Comparison of ENCODE assay signal across 8 cellular contexts in genomic region chr6:143449731-143450452, GRCh38. TPM values are rescaled to one million over a fixed set of nuclear protein-coding genes. Genes with fewer than 3 reads are reported as not detected.
A peak's percentile ranks its signal among the peaks of the same experiment; 100 is the strongest.
DNase-seq lines count a peak whose midpoint lies in the region; ATAC-seq, FAIRE-seq and TF ChIP-seq lines count a peak whose summit lies in the region.

No MANE protein-coding gene starts in this region.

- H4K20me1 ChIP-seq in astrocyte (ENCODE audit: insufficient read depth, low read length) = no peaks in the 10 kb centered on the region

- H3K9me3 Mint-ChIP-seq in astrocyte (ENCODE audit: unreplicated experiment) = no peaks in the 10 kb centered on the region

- H3K27ac Mint-ChIP-seq in astrocyte (ENCODE audit: unreplicated experiment) = peak overlapping the region; percentile 88

- H3K27me3 Mint-ChIP-seq in astrocyte (ENCODE audit: low read depth, unreplicated experiment) = no peaks in the 10 kb centered on the region

- no peaks in the 10 kb centered on the region for H3K36me3 Mint-ChIP-seq in astrocyte (ENCODE audit: low read depth, unreplicated experiment)

- H3K27me3 ChIP-seq in A673 (replicated peaks; ENCODE audit: insufficient read depth, low read depth, low read length, poor library complexity) = no peaks in the 10 kb centered on the region
- H3K27me3 ChIP-seq in astrocyte (ENCODE audit: insufficient read depth, low read length) = no peaks in the 10 kb centered on the region
- no peaks in the 10 kb centered on the region for H3K27me3 ChIP-seq in skeletal muscle tissue (ENCODE audit: control insufficient read depth in 3 of 3, insufficient read depth in 3 of 3, low read length in 3 of 3)

- ATAC-seq in HG03066 (IDR thresholded peaks at IDR 0.05; ENCODE audit: low read depth, unreplicated experiment) = peak; percentile 11

- peaks cover 7% of the 10 kb centered on the region for H3K4me1 ChIP-seq in A673 (ENCODE audit: insufficient read depth, low read length, poor library complexity, severe bottlenecking)
- peaks cover 15% of the 10 kb centered on the region for H3K4me1 ChIP-seq in astrocyte (ENCODE audit: insufficient read depth, low read length)
- peaks cover 18 to 25% (median 22%) of the 10 kb centered on the region in 3 donors for H3K4me1 ChIP-seq in skeletal muscle tissue (ENCODE audit: control insufficient read depth in 3 of 3, insufficient read depth in 3 of 3, low read length in 3 of 3)

- H3K4me3 Mint-ChIP-seq in astrocyte (ENCODE audit: unreplicated experiment) = peak overlapping the region; percentile 99

- H2AFZ ChIP-seq in astrocyte (ENCODE audit: low read depth, low read length) = peak overlapping the region; percentile 91

- H3K4me3 ChIP-seq in A673 (ENCODE audit: low read depth, low read length, poor library complexity, severe bottlenecking) = peak overlapping the region; percentile 57
- H3K4me3 ChIP-seq in GM12864 (ENCODE audit: low read depth, low read length) = peak overlapping the region; percentile 74
- peak overlapping the region; percentile 94 for H3K4me3 ChIP-seq in astrocyte (ENCODE audit: insufficient read depth, low read depth, low read length)
- H3K4me3 ChIP-seq in iPS-11a (ENCODE audit: low read depth, low read length) = peak overlapping the region; percentile 90
- H3K4me3 ChIP-seq in skeletal muscle tissue (ENCODE audit: low read length in 3 of 3) = peak overlapping the region; percentile 97 to 100 (median 99)

- H3K9me3 ChIP-seq in A673 (ENCODE audit: low read depth, low read length, poor library complexity, severe bottlenecking) (no peaks in the 10 kb centered on the region), astrocyte (ENCODE audit: insufficient read depth, low read depth, low read length) (no peaks in the 10 kb centered on the region), skeletal muscle tissue (ENCODE audit: control insufficient read depth in 3 of 3, low read length in 3 of 3) (no peaks in the 10 kb centered on the region)

- peak overlapping the region; percentile 89 for H3K4me2 ChIP-seq in astrocyte (ENCODE audit: low read length)

- intact Hi-C loops in A673 (cut with micrococcal nuclease; ENCODE audit: unreplicated experiment) = no loop called here

- H3K79me2 ChIP-seq in astrocyte (ENCODE audit: insufficient read depth, low read length) = peaks cover 57% of the 10 kb centered on the region

- peak; percentile 18 for DNase-seq in A673 (ENCODE audit: low spot score)
- peak; percentile 39 for DNase-seq in GM12864 (ENCODE audit: low read depth)
- peak; percentile 68 for DNase-seq in RPMI8226
- peak; percentile 26 for DNase-seq in astrocyte (ENCODE audit: low read depth)
- DNase-seq in SHP77 treated with DMSO at 0.1 percent for 48 hours (lab: John Stamatoyannopoulos, UW) = no peak

- TF ChIP-seq CTCF in A673 (conservative IDR thresholded peaks at IDR 0.05; ENCODE audit: low read depth, low read length) = no peak
- TF ChIP-seq CTCF in GM12864 (IDR thresholded peaks at IDR 0.05; ENCODE audit: low read depth, low read length, missing control alignments) = no peak
- TF ChIP-seq CTCF in astrocyte (IDR thresholded peaks at IDR 0.05; ENCODE audit: insufficient read depth, low read depth, low read length) = no peak

- TSS peak; percentile 89 for BruUV-seq in A673 (replicated peaks; lab: Mats Ljungman, UMichigan)

- H3K9ac ChIP-seq in astrocyte (ENCODE audit: low read length) (peak overlapping the region; percentile 96), skeletal muscle tissue (ENCODE audit: low read depth in 1 of 3, low read length in 3 of 3) (peak overlapping the region; percentile 89 to 97 (median 90))

- H3K36me3 ChIP-seq in A673 (ENCODE audit: insufficient read depth, low read length, poor library complexity, severe bottlenecking) (no peaks in the 10 kb centered on the region), astrocyte (ENCODE audit: insufficient read depth, low read length) (no peaks in the 10 kb centered on the region), skeletal muscle tissue (ENCODE audit: control insufficient read depth in 3 of 3, insufficient read depth in 3 of 3, low read length in 3 of 3) (peaks cover 0 to 3% (median 0%) of the 10 kb centered on the region in 3 donors)

- peaks cover 4% of the 10 kb centered on the region for H3K4me1 Mint-ChIP-seq in astrocyte (ENCODE audit: low read depth, unreplicated experiment)

- no peak for FAIRE-seq in astrocyte (lab: Jason Lieb, UNC)

- CTCF ChIA-PET in A673 (lab: Charles Lee) = no interaction called here

- H3K27ac ChIP-seq in A673 (ENCODE audit: low read depth, low read length, poor library complexity, severe bottlenecking) = peak overlapping the region; percentile 71
- H3K27ac ChIP-seq in astrocyte (ENCODE audit: low read depth, low read length) = peak overlapping the region; percentile 86
- peak overlapping the region; percentile 83 for H3K27ac ChIP-seq in skeletal muscle tissue (ENCODE audit: low read depth, low read length)

- POLR2A ChIA-PET in A673 (lab: Charles Lee; ENCODE audit: low non-redundant PET) = no interaction called here

RNA-seq across cellular contexts. Expression of gene ADAT2, which starts 0.6 kb away (rescaled TPM):
- total RNA-seq in A673 (2021) = 9.0 and 9.9 TPM in 2 replicates
- 6.2 and 8.1 TPM in 2 replicates for total RNA-seq in astrocyte
- 5.7 TPM for total RNA-seq in skeletal muscle tissue

RNA-seq across cellular contexts. Expression of gene PEX3, which starts 0.7 kb away (rescaled TPM):
- total RNA-seq in A673 (2021) (15.5 and 19.0 TPM in 2 replicates), astrocyte (14.2 and 20.8 TPM in 2 replicates), skeletal muscle tissue (15.7 TPM)
